8 cellular contexts compared by ENCODE assay signal in genomic region chr17:59783221-59784016, GRCh38.
DNase-seq lines count a peak whose midpoint lies in the region; ATAC-seq and TF ChIP-seq lines count a peak whose summit lies in the region.

No MANE protein-coding gene starts in this region.

- no peak overlapping the region for H3K4me3 Mint-ChIP-seq in GM23338

- ATAC-seq in GM23338: peak; percentile 31
- peak; percentile 60 for ATAC-seq in SK-N-SH treated with all-trans-retinoic acid at 6 μM for 48 hours
- ATAC-seq in HG02798 (IDR thresholded peaks at IDR 0.05; ENCODE audit: poor library complexity, unreplicated experiment): no peak
- no peak for ATAC-seq in HG03139 (IDR thresholded peaks at IDR 0.05; ENCODE audit: unreplicated experiment)

- no peaks in the 10 kb centered on the region for H3K36me3 Mint-ChIP-seq in GM23338 (ENCODE audit: low read depth)

- H3F3A ChIP-seq in GM23338 (replicated peaks; ENCODE audit: low read depth): no peaks in the 10 kb centered on the region

- peak overlapping the region; percentile 88 for H3K27ac Mint-ChIP-seq in GM23338

- no peaks in the 10 kb centered on the region for H3K9me2 ChIP-seq in GM23338 (ENCODE audit: insufficient read depth)

- H3K27ac ChIP-seq in GM23338 (ENCODE audit: low read depth): peak overlapping the region; percentile 21

- H3K4me1 ChIP-seq in GM23338 (ENCODE audit: insufficient read depth): peaks cover 36% of the 10 kb centered on the region

- H3K27me3 ChIP-seq in GM23338 (ENCODE audit: insufficient read depth): no peaks in the 10 kb centered on the region

- no peaks in the 10 kb centered on the region for H3K36me3 ChIP-seq in GM23338 (ENCODE audit: insufficient read depth)

- H3K4me1 Mint-ChIP-seq in GM23338: peaks cover 41% of the 10 kb centered on the region

- H3K79me2 ChIP-seq in GM23338 (replicated peaks; ENCODE audit: insufficient read depth): no peaks in the 10 kb centered on the region

- H3K9me3 Mint-ChIP-seq in GM23338: no peaks in the 10 kb centered on the region

- TF ChIP-seq CTCF in GM23338 (conservative IDR thresholded peaks at IDR 0.05; ENCODE audit: low read depth in 2 of 2): no peak
- TF ChIP-seq CTCF in epithelial cell of esophagus (IDR thresholded peaks at IDR 0.05; ENCODE audit: insufficient read depth, low read depth, low read length, missing control alignments): no peak

- H3K4me3 ChIP-seq in GM23338: no peak overlapping the region
- no peak overlapping the region for H3K4me3 ChIP-seq in epithelial cell of esophagus (ENCODE audit: low read length)

- H4K20me1 ChIP-seq in GM23338 (replicated peaks; ENCODE audit: insufficient read depth): no peaks in the 10 kb centered on the region

- no peak overlapping the region for H3K4me2 ChIP-seq in GM23338

- no peak overlapping the region for H2AFZ ChIP-seq in GM23338

- no peak for DNase-seq in GM23338 (ENCODE audit: low spot score)
- DNase-seq in epithelial cell of esophagus (ENCODE audit: low read depth): peak; percentile 79
- peak; percentile 39 for DNase-seq in pons (ENCODE audit: low spot score)
- no peak for DNase-seq in NCI-H146 treated with DMSO at 0.1 percent for 48 hours (lab: John Stamatoyannopoulos, UW; ENCODE audit: unreplicated experiment)
- DNase-seq in NCI-H2029 treated with DMSO at 0.1 percent for 48 hours (lab: John Stamatoyannopoulos, UW): no peak

- H3K27me3 Mint-ChIP-seq in GM23338 (ENCODE audit: insufficient read depth, low read depth, poor library complexity): peaks cover 2% of the 10 kb centered on the region

TF ChIP-seq in GM23338, 12 proteins besides CTCF, POLR2A, EP300 and RAD21 (continues in another document):
- TF ChIP-seq REST (IDR thresholded peaks at IDR 0.05; ENCODE audit: unreplicated experiment): no peak

TF ChIP-seq in SK-N-SH treated with all-trans-retinoic acid at 6 μM for 48 hours, 23 proteins besides CTCF, POLR2A, EP300 and RAD21:
- TF ChIP-seq ZNF8 (CRISPR knock-in tag; IDR thresholded peaks at IDR 0.05) (no peak), CSDC2 (CRISPR knock-in tag; IDR thresholded peaks at IDR 0.05) (no peak), RARB (CRISPR knock-in tag; IDR thresholded peaks at IDR 0.05) (no peak; the same call in 1 of the 2 replicates), ZC3H10 (CRISPR knock-in tag; IDR thresholded peaks at IDR 0.05) (no peak), ZNF70 (CRISPR knock-in tag; IDR thresholded peaks at IDR 0.05) (no peak), ISL1 (CRISPR knock-in tag; IDR thresholded peaks at IDR 0.05) (peak; percentile 80), ZFP30 (CRISPR knock-in tag; IDR thresholded peaks at IDR 0.05) (peak; percentile 44; the same call in 1 of the 2 replicates), OSR1 (CRISPR knock-in tag; IDR thresholded peaks at IDR 0.05) (no peak), TCF4 (CRISPR knock-in tag; IDR thresholded peaks at IDR 0.05; ENCODE audit: borderline replicate concordance) (peak; percentile 83), POU6F1 (CRISPR knock-in tag; IDR thresholded peaks at IDR 0.05; ENCODE audit: borderline replicate concordance, low read depth) (no peak; the same call in 1 of the 2 replicates), ZFP3 (CRISPR knock-in tag; IDR thresholded peaks at IDR 0.05) (no peak), BACH2 (CRISPR knock-in tag; IDR thresholded peaks at IDR 0.05; ENCODE audit: borderline replicate concordance) (no peak), SNAI2 (CRISPR knock-in tag; IDR thresholded peaks at IDR 0.05) (peak; percentile 33; the same call in 1 of the 2 replicates), TOX (CRISPR knock-in tag; IDR thresholded peaks at IDR 0.05; ENCODE audit: borderline replicate concordance) (no peak), ZNF565 (CRISPR knock-in tag; conservative IDR thresholded peaks at IDR 0.05; ENCODE audit: low read depth) (no peak)
- TF ChIP-seq, protein P1, sequence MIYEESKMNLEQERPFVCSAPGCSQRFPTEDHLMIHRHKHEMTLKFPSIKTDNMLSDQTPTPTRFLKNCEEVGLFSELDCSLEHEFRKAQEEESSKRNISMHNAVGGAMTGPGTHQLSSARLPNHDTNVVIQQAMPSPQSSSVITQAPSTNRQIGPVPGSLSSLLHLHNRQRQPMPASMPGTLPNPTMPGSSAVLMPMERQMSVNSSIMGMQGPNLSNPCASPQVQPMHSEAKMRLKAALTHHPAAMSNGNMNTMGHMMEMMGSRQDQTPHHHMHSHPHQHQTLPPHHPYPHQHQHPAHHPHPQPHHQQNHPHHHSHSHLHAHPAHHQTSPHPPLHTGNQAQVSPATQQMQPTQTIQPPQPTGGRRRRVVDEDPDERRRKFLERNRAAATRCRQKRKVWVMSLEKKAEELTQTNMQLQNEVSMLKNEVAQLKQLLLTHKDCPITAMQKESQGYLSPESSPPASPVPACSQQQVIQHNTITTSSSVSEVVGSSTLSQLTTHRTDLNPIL (CRISPR knock-in tag; IDR thresholded peaks at IDR 0.05; ENCODE audit: low read depth): peak; percentile 50; the same call in 1 of the 2 replicates
- TF ChIP-seq, protein P2, sequence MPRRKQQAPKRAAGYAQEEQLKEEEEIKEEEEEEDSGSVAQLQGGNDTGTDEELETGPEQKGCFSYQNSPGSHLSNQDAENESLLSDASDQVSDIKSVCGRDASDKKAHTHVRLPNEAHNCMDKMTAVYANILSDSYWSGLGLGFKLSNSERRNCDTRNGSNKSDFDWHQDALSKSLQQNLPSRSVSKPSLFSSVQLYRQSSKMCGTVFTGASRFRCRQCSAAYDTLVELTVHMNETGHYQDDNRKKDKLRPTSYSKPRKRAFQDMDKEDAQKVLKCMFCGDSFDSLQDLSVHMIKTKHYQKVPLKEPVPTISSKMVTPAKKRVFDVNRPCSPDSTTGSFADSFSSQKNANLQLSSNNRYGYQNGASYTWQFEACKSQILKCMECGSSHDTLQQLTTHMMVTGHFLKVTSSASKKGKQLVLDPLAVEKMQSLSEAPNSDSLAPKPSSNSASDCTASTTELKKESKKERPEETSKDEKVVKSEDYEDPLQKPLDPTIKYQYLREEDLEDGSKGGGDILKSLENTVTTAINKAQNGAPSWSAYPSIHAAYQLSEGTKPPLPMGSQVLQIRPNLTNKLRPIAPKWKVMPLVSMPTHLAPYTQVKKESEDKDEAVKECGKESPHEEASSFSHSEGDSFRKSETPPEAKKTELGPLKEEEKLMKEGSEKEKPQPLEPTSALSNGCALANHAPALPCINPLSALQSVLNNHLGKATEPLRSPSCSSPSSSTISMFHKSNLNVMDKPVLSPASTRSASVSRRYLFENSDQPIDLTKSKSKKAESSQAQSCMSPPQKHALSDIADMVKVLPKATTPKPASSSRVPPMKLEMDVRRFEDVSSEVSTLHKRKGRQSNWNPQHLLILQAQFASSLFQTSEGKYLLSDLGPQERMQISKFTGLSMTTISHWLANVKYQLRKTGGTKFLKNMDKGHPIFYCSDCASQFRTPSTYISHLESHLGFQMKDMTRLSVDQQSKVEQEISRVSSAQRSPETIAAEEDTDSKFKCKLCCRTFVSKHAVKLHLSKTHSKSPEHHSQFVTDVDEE (CRISPR knock-in tag; IDR thresholded peaks at IDR 0.05): no peak
- TF ChIP-seq, protein P3, sequence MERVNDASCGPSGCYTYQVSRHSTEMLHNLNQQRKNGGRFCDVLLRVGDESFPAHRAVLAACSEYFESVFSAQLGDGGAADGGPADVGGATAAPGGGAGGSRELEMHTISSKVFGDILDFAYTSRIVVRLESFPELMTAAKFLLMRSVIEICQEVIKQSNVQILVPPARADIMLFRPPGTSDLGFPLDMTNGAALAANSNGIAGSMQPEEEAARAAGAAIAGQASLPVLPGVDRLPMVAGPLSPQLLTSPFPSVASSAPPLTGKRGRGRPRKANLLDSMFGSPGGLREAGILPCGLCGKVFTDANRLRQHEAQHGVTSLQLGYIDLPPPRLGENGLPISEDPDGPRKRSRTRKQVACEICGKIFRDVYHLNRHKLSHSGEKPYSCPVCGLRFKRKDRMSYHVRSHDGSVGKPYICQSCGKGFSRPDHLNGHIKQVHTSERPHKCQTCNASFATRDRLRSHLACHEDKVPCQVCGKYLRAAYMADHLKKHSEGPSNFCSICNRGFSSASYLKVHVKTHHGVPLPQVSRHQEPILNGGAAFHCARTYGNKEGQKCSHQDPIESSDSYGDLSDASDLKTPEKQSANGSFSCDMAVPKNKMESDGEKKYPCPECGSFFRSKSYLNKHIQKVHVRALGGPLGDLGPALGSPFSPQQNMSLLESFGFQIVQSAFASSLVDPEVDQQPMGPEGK (CRISPR knock-in tag; IDR thresholded peaks at IDR 0.05; ENCODE audit: borderline replicate concordance): no peak; the same call in 1 of the 2 replicates
TF ChIP-seq in SK-N-SH treated with all-trans-retinoic acid at 6 μM for 48 hours: peak in this region for 5.

Comparison
In these comparisons a context has a peak if more than half of its experiments do, and no peak if none do; other contexts are left out.
1. ATAC-seq: peak in GM23338 (single experiment) and SK-N-SH treated with all-trans-retinoic acid at 6 μM for 48 hours (single experiment); none in HG02798 (single experiment) and HG03139 (single experiment).
2. DNase-seq: peak in epithelial cell of esophagus (single experiment) and pons (single experiment); none in GM23338 (single experiment), NCI-H146 treated with DMSO at 0.1 percent for 48 hours (single experiment) and NCI-H2029 treated with DMSO at 0.1 percent for 48 hours (single experiment).